ENCODE assay signal across 1 cellular context in the genomic region with DNA sequence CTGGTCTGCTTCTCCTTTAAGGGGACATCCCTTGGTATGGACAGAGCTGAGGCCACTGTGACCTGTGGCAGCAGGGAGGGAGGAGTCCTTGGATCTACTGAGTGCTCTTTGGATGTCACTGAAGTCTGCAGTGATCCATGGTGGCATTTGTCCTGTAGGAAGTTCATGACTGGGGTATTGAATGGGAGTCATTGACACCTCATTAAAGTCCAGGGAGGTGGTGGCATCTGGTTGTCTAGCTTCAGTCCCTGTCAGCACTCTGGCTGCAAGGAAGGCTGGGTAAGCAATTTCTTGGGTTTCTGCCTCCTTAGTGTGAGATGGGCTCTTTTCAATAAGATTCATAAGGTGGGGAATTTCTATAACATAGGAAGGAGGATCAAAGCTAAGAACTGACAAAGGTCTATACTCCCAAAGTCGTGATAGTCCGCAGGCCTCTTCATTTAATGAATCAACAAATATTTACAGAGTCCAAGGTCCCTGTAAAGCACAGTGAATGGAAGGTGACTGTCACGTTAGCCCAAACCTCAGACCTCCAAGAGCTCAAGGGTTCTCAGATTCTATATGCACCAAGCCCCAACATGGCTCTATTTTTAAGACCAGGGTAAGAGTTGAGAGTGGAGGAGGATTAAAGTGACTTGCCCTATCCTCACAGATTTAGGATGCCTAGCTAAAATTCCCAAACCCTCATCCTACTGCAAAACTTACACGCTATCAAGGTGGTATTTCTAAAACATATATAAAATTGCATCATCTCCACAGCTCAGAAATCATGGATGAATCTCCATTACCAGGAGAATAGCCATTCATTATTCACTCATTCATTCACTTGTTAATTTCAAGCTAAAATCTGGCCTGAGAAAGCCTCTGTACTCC.
TF ChIP-seq lines count a peak whose summit lies in the region.

No MANE protein-coding gene starts in this region.

TF ChIP-seq in HepG2, 621 proteins besides CTCF, POLR2A, EP300 and RAD21 (continued from another document and continues in another):
- TF ChIP-seq, protein P1, sequence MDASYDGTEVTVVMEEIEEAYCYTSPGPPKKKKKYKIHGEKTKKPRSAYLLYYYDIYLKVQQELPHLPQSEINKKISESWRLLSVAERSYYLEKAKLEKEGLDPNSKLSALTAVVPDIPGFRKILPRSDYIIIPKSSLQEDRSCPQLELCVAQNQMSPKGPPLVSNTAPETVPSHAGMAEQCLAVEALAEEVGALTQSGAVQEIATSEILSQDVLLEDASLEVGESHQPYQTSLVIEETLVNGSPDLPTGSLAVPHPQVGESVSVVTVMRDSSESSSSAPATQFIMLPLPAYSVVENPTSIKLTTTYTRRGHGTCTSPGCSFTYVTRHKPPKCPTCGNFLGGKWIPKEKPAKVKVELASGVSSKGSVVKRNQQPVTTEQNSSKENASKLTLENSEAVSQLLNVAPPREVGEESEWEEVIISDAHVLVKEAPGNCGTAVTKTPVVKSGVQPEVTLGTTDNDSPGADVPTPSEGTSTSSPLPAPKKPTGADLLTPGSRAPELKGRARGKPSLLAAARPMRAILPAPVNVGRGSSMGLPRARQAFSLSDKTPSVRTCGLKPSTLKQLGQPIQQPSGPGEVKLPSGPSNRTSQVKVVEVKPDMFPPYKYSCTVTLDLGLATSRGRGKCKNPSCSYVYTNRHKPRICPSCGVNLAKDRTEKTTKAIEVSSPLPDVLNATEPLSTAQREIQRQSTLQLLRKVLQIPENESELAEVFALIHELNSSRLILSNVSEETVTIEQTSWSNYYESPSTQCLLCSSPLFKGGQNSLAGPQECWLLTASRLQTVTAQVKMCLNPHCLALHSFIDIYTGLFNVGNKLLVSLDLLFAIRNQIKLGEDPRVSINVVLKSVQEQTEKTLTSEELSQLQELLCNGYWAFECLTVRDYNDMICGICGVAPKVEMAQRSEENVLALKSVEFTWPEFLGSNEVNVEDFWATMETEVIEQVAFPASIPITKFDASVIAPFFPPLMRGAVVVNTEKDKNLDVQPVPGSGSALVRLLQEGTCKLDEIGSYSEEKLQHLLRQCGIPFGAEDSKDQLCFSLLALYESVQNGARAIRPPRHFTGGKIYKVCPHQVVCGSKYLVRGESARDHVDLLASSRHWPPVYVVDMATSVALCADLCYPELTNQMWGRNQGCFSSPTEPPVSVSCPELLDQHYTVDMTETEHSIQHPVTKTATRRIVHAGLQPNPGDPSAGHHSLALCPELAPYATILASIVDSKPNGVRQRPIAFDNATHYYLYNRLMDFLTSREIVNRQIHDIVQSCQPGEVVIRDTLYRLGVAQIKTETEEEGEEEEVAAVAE (CRISPR knock-in tag; IDR thresholded peaks at IDR 0.05; ENCODE audit: borderline replicate concordance): no peak
- TF ChIP-seq ZNF317 (CRISPR knock-in tag; IDR thresholded peaks at IDR 0.05): peak; percentile 72; the same call in 1 of the 2 replicates
- TF ChIP-seq TSC22D2 (CRISPR knock-in tag; IDR thresholded peaks at IDR 0.05; ENCODE audit: borderline replicate concordance): no peak
- peak; percentile 64; the same call in 1 of the 2 replicates for TF ChIP-seq ZNF24 (IDR thresholded peaks at IDR 0.05)
- TF ChIP-seq PITX1 (CRISPR knock-in tag; IDR thresholded peaks at IDR 0.05): peak; percentile 66
- no peak; the same call in none of the 2 replicates for TF ChIP-seq THAP11 (CRISPR knock-in tag; IDR thresholded peaks at IDR 0.05)
- TF ChIP-seq SMAD3 (CRISPR knock-in tag; IDR thresholded peaks at IDR 0.05): 0 out of 2 replicates have a peak, but pooled peaks have one; percentile 54
- TF ChIP-seq ATF7 (IDR thresholded peaks at IDR 0.05): peak; percentile 19; the same call in 1 of the 2 replicates
- no peak for TF ChIP-seq ATF7 (CRISPR knock-in tag; IDR thresholded peaks at IDR 0.05)
- no peak for TF ChIP-seq TMF1 (CRISPR knock-in tag; IDR thresholded peaks at IDR 0.05; ENCODE audit: low read depth)
- TF ChIP-seq, protein P2, sequence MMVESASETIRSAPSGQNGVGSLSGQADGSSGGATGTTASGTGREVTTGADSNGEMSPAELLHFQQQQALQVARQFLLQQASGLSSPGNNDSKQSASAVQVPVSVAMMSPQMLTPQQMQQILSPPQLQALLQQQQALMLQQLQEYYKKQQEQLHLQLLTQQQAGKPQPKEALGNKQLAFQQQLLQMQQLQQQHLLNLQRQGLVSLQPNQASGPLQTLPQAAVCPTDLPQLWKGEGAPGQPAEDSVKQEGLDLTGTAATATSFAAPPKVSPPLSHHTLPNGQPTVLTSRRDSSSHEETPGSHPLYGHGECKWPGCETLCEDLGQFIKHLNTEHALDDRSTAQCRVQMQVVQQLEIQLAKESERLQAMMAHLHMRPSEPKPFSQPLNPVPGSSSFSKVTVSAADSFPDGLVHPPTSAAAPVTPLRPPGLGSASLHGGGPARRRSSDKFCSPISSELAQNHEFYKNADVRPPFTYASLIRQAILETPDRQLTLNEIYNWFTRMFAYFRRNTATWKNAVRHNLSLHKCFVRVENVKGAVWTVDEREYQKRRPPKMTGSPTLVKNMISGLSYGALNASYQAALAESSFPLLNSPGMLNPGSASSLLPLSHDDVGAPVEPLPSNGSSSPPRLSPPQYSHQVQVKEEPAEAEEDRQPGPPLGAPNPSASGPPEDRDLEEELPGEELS (CRISPR knock-in tag; IDR thresholded peaks at IDR 0.05): peak; percentile 84
- TF ChIP-seq MIXL1 (CRISPR knock-in tag; IDR thresholded peaks at IDR 0.05): peak; percentile 99
- TF ChIP-seq, protein P3, sequence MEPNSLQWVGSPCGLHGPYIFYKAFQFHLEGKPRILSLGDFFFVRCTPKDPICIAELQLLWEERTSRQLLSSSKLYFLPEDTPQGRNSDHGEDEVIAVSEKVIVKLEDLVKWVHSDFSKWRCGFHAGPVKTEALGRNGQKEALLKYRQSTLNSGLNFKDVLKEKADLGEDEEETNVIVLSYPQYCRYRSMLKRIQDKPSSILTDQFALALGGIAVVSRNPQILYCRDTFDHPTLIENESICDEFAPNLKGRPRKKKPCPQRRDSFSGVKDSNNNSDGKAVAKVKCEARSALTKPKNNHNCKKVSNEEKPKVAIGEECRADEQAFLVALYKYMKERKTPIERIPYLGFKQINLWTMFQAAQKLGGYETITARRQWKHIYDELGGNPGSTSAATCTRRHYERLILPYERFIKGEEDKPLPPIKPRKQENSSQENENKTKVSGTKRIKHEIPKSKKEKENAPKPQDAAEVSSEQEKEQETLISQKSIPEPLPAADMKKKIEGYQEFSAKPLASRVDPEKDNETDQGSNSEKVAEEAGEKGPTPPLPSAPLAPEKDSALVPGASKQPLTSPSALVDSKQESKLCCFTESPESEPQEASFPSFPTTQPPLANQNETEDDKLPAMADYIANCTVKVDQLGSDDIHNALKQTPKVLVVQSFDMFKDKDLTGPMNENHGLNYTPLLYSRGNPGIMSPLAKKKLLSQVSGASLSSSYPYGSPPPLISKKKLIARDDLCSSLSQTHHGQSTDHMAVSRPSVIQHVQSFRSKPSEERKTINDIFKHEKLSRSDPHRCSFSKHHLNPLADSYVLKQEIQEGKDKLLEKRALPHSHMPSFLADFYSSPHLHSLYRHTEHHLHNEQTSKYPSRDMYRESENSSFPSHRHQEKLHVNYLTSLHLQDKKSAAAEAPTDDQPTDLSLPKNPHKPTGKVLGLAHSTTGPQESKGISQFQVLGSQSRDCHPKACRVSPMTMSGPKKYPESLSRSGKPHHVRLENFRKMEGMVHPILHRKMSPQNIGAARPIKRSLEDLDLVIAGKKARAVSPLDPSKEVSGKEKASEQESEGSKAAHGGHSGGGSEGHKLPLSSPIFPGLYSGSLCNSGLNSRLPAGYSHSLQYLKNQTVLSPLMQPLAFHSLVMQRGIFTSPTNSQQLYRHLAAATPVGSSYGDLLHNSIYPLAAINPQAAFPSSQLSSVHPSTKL (CRISPR knock-in tag; IDR thresholded peaks at IDR 0.05): peak; percentile 90
- no peak for TF ChIP-seq SYNCRIP (IDR thresholded peaks at IDR 0.05; ENCODE audit: insufficient read depth, low read depth, low read length)
- TF ChIP-seq, protein P4, sequence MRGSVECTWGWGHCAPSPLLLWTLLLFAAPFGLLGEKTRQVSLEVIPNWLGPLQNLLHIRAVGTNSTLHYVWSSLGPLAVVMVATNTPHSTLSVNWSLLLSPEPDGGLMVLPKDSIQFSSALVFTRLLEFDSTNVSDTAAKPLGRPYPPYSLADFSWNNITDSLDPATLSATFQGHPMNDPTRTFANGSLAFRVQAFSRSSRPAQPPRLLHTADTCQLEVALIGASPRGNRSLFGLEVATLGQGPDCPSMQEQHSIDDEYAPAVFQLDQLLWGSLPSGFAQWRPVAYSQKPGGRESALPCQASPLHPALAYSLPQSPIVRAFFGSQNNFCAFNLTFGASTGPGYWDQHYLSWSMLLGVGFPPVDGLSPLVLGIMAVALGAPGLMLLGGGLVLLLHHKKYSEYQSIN (CRISPR knock-in tag; IDR thresholded peaks at IDR 0.05; ENCODE audit: borderline replicate concordance): no peak
- no peak for TF ChIP-seq ZNF713 (CRISPR knock-in tag; IDR thresholded peaks at IDR 0.05)
- TF ChIP-seq GATAD2A (CRISPR knock-in tag; IDR thresholded peaks at IDR 0.05): peak; percentile 84
- TF ChIP-seq BHLHE40 (IDR thresholded peaks at IDR 0.05; ENCODE audit: low read length): peak; percentile 67
- TF ChIP-seq YY1 (IDR thresholded peaks at IDR 0.05; ENCODE audit: insufficient read depth, insufficient replicate concordance, low read depth, low read length): peak; percentile 28
- TF ChIP-seq, protein P5, sequence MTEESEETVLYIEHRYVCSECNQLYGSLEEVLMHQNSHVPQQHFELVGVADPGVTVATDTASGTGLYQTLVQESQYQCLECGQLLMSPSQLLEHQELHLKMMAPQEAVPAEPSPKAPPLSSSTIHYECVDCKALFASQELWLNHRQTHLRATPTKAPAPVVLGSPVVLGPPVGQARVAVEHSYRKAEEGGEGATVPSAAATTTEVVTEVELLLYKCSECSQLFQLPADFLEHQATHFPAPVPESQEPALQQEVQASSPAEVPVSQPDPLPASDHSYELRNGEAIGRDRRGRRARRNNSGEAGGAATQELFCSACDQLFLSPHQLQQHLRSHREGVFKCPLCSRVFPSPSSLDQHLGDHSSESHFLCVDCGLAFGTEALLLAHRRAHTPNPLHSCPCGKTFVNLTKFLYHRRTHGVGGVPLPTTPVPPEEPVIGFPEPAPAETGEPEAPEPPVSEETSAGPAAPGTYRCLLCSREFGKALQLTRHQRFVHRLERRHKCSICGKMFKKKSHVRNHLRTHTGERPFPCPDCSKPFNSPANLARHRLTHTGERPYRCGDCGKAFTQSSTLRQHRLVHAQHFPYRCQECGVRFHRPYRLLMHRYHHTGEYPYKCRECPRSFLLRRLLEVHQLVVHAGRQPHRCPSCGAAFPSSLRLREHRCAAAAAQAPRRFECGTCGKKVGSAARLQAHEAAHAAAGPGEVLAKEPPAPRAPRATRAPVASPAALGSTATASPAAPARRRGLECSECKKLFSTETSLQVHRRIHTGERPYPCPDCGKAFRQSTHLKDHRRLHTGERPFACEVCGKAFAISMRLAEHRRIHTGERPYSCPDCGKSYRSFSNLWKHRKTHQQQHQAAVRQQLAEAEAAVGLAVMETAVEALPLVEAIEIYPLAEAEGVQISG (CRISPR knock-in tag; IDR thresholded peaks at IDR 0.05): peak; percentile 21
- TF ChIP-seq ARHGAP35 (CRISPR knock-in tag; IDR thresholded peaks at IDR 0.05; ENCODE audit: borderline replicate concordance): no peak
- TF ChIP-seq ZBTB21 (CRISPR knock-in tag; IDR thresholded peaks at IDR 0.05): no peak
- no peak for TF ChIP-seq MZF1 (CRISPR knock-in tag; IDR thresholded peaks at IDR 0.05; ENCODE audit: borderline replicate concordance)
- peak; percentile 80 for TF ChIP-seq KLF6 (CRISPR knock-in tag; IDR thresholded peaks at IDR 0.05)
- TF ChIP-seq, protein P6, sequence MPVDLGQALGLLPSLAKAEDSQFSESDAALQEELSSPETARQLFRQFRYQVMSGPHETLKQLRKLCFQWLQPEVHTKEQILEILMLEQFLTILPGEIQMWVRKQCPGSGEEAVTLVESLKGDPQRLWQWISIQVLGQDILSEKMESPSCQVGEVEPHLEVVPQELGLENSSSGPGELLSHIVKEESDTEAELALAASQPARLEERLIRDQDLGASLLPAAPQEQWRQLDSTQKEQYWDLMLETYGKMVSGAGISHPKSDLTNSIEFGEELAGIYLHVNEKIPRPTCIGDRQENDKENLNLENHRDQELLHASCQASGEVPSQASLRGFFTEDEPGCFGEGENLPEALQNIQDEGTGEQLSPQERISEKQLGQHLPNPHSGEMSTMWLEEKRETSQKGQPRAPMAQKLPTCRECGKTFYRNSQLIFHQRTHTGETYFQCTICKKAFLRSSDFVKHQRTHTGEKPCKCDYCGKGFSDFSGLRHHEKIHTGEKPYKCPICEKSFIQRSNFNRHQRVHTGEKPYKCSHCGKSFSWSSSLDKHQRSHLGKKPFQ (CRISPR knock-in tag; IDR thresholded peaks at IDR 0.05; ENCODE audit: insufficient replicate concordance): no peak
- TF ChIP-seq IKZF4 (CRISPR knock-in tag; IDR thresholded peaks at IDR 0.05; ENCODE audit: borderline replicate concordance, low read depth, not compliant biosample characterization): peak; percentile 16
- TF ChIP-seq ONECUT2 (CRISPR knock-in tag; IDR thresholded peaks at IDR 0.05): no peak; the same call in 1 of the 2 replicates
- peak; percentile 86 for TF ChIP-seq GFI1 (CRISPR knock-in tag; IDR thresholded peaks at IDR 0.05; ENCODE audit: borderline replicate concordance)
- TF ChIP-seq, protein P7, sequence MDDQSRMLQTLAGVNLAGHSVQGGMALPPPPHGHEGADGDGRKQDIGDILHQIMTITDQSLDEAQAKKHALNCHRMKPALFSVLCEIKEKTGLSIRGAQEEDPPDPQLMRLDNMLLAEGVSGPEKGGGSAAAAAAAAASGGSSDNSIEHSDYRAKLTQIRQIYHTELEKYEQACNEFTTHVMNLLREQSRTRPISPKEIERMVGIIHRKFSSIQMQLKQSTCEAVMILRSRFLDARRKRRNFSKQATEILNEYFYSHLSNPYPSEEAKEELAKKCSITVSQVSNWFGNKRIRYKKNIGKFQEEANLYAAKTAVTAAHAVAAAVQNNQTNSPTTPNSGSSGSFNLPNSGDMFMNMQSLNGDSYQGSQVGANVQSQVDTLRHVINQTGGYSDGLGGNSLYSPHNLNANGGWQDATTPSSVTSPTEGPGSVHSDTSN (CRISPR knock-in tag; IDR thresholded peaks at IDR 0.05; ENCODE audit: borderline replicate concordance): no peak
- TF ChIP-seq TBX2 (CRISPR knock-in tag; IDR thresholded peaks at IDR 0.05; ENCODE audit: borderline replicate concordance): peak; percentile 89
- TF ChIP-seq HOXA9 (CRISPR knock-in tag; IDR thresholded peaks at IDR 0.05; ENCODE audit: borderline replicate concordance): no peak
- TF ChIP-seq NR2C2 (CRISPR knock-in tag; IDR thresholded peaks at IDR 0.05; ENCODE audit: borderline replicate concordance): no peak
- TF ChIP-seq GLI4 (CRISPR knock-in tag; IDR thresholded peaks at IDR 0.05; ENCODE audit: borderline replicate concordance): no peak
- TF ChIP-seq HOXD1 (CRISPR knock-in tag; IDR thresholded peaks at IDR 0.05): no peak
- 0 out of 2 replicates have a peak, but pooled peaks have one; percentile 37 for TF ChIP-seq SMYD3 (CRISPR knock-in tag; IDR thresholded peaks at IDR 0.05)
- 0 out of 2 replicates have a peak, but pooled peaks have one; percentile 13 for TF ChIP-seq ZNF441 (CRISPR knock-in tag; IDR thresholded peaks at IDR 0.05; ENCODE audit: borderline replicate concordance)
- TF ChIP-seq FOXA1 (IDR thresholded peaks at IDR 0.05): no peak
- TF ChIP-seq FOXA1 (CRISPR knock-in tag; IDR thresholded peaks at IDR 0.05): peak; percentile 69
- TF ChIP-seq SOX13 (IDR thresholded peaks at IDR 0.05): 0 out of 2 replicates have a peak, but pooled peaks have one; percentile 35
- TF ChIP-seq SOX13 (CRISPR knock-in tag; conservative IDR thresholded peaks at IDR 0.05 in 1 of 2, IDR thresholded peaks at IDR 0.05 in 1 of 2): peak in 1 of 2 experiments; percentile 82; a peak in 2 of 4 replicates
